Comparison of ENCODE assay signal across 8 cellular contexts in genomic region chr5:97094579-97095317, GRCh38. TPM values are rescaled to one million over a fixed set of nuclear protein-coding genes. Genes with fewer than 3 reads are reported as not detected.
DNase-seq lines count a peak whose midpoint lies in the region; ATAC-seq, FAIRE-seq and TF ChIP-seq lines count a peak whose summit lies in the region.

No MANE protein-coding gene starts in this region.

- ATAC-seq in GM18870 (IDR thresholded peaks at IDR 0.05; ENCODE audit: unreplicated experiment) (peak; percentile 99), GM21529 (IDR thresholded peaks at IDR 0.05; ENCODE audit: unreplicated experiment) (peak; percentile 99), HG03442 (IDR thresholded peaks at IDR 0.05; ENCODE audit: unreplicated experiment) (peak; percentile 99)

- H3K56ac ChIP-seq in H1 (replicated peaks; ENCODE audit: insufficient read length, low read depth, low read length): no peak overlapping the region

- H2BK120ac ChIP-seq in H1 (replicated peaks; ENCODE audit: low read depth, low read length): no peak overlapping the region

- H3K4me1 ChIP-seq in H1 (replicated peaks in 1 of 4; ENCODE audit: control insufficient read depth in 3 of 4, insufficient read depth in 4 of 4, low read length in 3 of 4): peaks cover 0 to 5% (median 2%) of the 10 kb centered on the region in 4 experiments; a peak in 3 of 7 replicates
- peaks cover 0 to 10% of the 10 kb centered on the region in 2 donors for H3K4me1 ChIP-seq in right atrium auricular region

- H2BK12ac ChIP-seq in H1 (ENCODE audit: low read depth, low read length): peak overlapping the region; percentile 35; the same call in 1 of the 2 replicates

- H3K14ac ChIP-seq in H1 (ENCODE audit: insufficient read length): no peak overlapping the region

- CTCF ChIA-PET in H1 (lab: Charles Lee; ENCODE audit: partially characterized antibody): interaction anchor here (0.6 to 1.8 kb wide), 7 partner anchors 11 to 97 kb away, joined by 3 to 6 read pairs (median 4); no protein-coding TSS in a partner anchor

- H4K91ac ChIP-seq in H1 (replicated peaks; ENCODE audit: insufficient read length, low read length): no peak overlapping the region

- H3K79me2 ChIP-seq in H1 (ENCODE audit: control insufficient read depth in 1 of 2, insufficient read depth in 2 of 2, low read length in 2 of 2): no peaks in the 10 kb centered on the region

- H3K9me3 ChIP-seq in H1 (ENCODE audit: insufficient read depth in 2 of 2, low read depth in 1 of 2, low read length in 1 of 2) (no peaks in the 10 kb centered on the region), right atrium auricular region (no peaks in the 10 kb centered on the region)

- H3K27me3 ChIP-seq in H1 (replicated peaks in 1 of 4; ENCODE audit: control insufficient read depth in 3 of 4, extremely low read depth in 1 of 4, insufficient read depth in 3 of 4, low read length in 3 of 4) (no peaks in the 10 kb centered on the region), right atrium auricular region (no peaks in the 10 kb centered on the region)

- no peak overlapping the region for H2AK5ac ChIP-seq in H1 (ENCODE audit: low read depth, low read length)

- TF ChIP-seq CTCF in H1 (IDR thresholded peaks at IDR 0.05; ENCODE audit: control extremely low read depth in 1 of 3, insufficient read depth in 1 of 3, low read depth in 1 of 3, low read length in 3 of 3): no peak
- no peak for TF ChIP-seq CTCF in right atrium auricular region (IDR thresholded peaks at IDR 0.05)

- H3K18ac ChIP-seq in H1 (ENCODE audit: extremely low read depth, low read length): no peak overlapping the region

- 92% methylated on average over 8 of the region's 8 CpGs; no CpG with 5 or more reads in 1 of the 2 experiments for WGBS in H1 (ENCODE audit: extremely low coverage in 1 of 2, insufficient coverage in 1 of 2, insufficient read length in 1 of 2, insufficient replicate concordance in 2 of 2, low coverage in 1 of 2, low lambda C conversion rate in 2 of 2, missing lambda C conversion rate in 1 of 2), 2 experiments

- no peaks in the 10 kb centered on the region for H3K79me1 ChIP-seq in H1 (ENCODE audit: low read depth, low read length)

- no peak overlapping the region for H3K4me2 ChIP-seq in H1 (ENCODE audit: insufficient read depth in 1 of 2, low read depth in 2 of 2, low read length in 2 of 2)

- no peaks in the 10 kb centered on the region for H4K20me1 ChIP-seq in H1 (replicated peaks in 1 of 2; ENCODE audit: control insufficient read depth in 1 of 2, insufficient read depth in 2 of 2, low read length in 2 of 2)

- no peak overlapping the region for H2AFZ ChIP-seq in H1 (ENCODE audit: low read length)

- H3K4me3 ChIP-seq in H1 (ENCODE audit: extremely low read depth in 1 of 4, insufficient read depth in 2 of 4, low read depth in 3 of 4, low read length in 4 of 4) (no peak overlapping the region), right atrium auricular region (no peak overlapping the region)

- no peaks in the 10 kb centered on the region for H3K23me2 ChIP-seq in H1 (ENCODE audit: low read depth, low read length)

- H3K9ac ChIP-seq in H1 (replicated peaks in 1 of 4; ENCODE audit: extremely low read depth in 1 of 4, low read depth in 3 of 4, low read length in 3 of 4): no peak overlapping the region

- H3K4ac ChIP-seq in H1 (replicated peaks; ENCODE audit: insufficient read length, low read depth, low read length): no peak overlapping the region

- POLR2A ChIA-PET in H1 (lab: Charles Lee; ENCODE audit: partially characterized antibody): no interaction called here

- no peak for TF ChIP-seq RAD21 in H1 (IDR thresholded peaks at IDR 0.05 in 1 of 2, conservative IDR thresholded peaks at IDR 0.05 in 1 of 2; ENCODE audit: low read depth in 2 of 2, low read length in 2 of 2)

- DNase-seq in H1 (ENCODE audit: low read depth in 1 of 2, low spot score in 2 of 2) (no peak), right atrium auricular region (ENCODE audit: low spot score) (no peak)
- DNase-seq in activated effector memory CD4-positive, alpha-beta T cell treated with anti-CD3 and anti-CD28 coated beads, Interleukin-2, amount 50 U/mL, for 16 hours: no peak
- DNase-seq in effector CD8-positive, alpha-beta T cell (lab: John Stamatoyannopoulos, UW): no peak
- DNase-seq in activated CD8-positive, alpha-beta memory T cell treated with anti-CD3 and anti-CD28 coated beads, Interleukin-2, amount 50 U/mL, for 4 hours: no peak

- no peak overlapping the region for H2BK5ac ChIP-seq in H1 (ENCODE audit: low read depth, low read length)

- H3K36me3 ChIP-seq in H1 (ENCODE audit: control insufficient read depth in 2 of 4, insufficient read depth in 4 of 4, low read length in 3 of 4) (no peaks in the 10 kb centered on the region), right atrium auricular region (no peaks in the 10 kb centered on the region)

- no peak for TF ChIP-seq POLR2A in H1 (IDR thresholded peaks at IDR 0.05; ENCODE audit: control extremely low read depth in 1 of 2, low read depth in 2 of 2, low read length in 2 of 2)

- peak overlapping the region; percentile 8; the same call in 1 of the 2 replicates for H2BK15ac ChIP-seq in H1 (ENCODE audit: low read length)

- no peak overlapping the region for H2BK20ac ChIP-seq in H1 (ENCODE audit: low read length)

- TF ChIP-seq EP300 in H1 (IDR thresholded peaks at IDR 0.05; ENCODE audit: borderline replicate concordance in 1 of 2, low read depth in 2 of 2, low read length in 2 of 2): no peak

- H4K5ac ChIP-seq in H1 (ENCODE audit: insufficient read length, low read depth, low read length): no peak overlapping the region

- no peak overlapping the region for H3K23ac ChIP-seq in H1 (ENCODE audit: insufficient read length)

- no peak overlapping the region for H4K8ac ChIP-seq in H1 (ENCODE audit: extremely low read depth, insufficient read depth, low read length)

- H3K27ac ChIP-seq in H1 (ENCODE audit: low read depth, low read length) (no peak overlapping the region), right atrium auricular region (no peak overlapping the region)

- FAIRE-seq in H1 (lab: Jason Lieb, UNC): no peak

TF ChIP-seq in H1, 55 proteins besides CTCF, POLR2A, EP300 and RAD21:
- TF ChIP-seq BCL11A (IDR thresholded peaks at IDR 0.05; ENCODE audit: low read depth in 2 of 2, low read length in 2 of 2) (no peak), SP1 (IDR thresholded peaks at IDR 0.05; ENCODE audit: low read depth, low read length) (no peak), SIX5 (IDR thresholded peaks at IDR 0.05; ENCODE audit: low read depth, low read length) (no peak), MAFK (IDR thresholded peaks at IDR 0.05; ENCODE audit: low read depth, low read length) (no peak), KDM1A (IDR thresholded peaks at IDR 0.05; ENCODE audit: borderline replicate concordance, low read length) (no peak), NRF1 (IDR thresholded peaks at IDR 0.05; ENCODE audit: low read depth, low read length) (no peak)
TF ChIP-seq in H1: peak in this region for 0.

RNA-seq across cellular contexts. Expression of gene LIX1, which starts 47.7 kb away (rescaled TPM):
- total RNA-seq in H1 (2021; fragmentation: NEBNext Ultra II Directional; extraction: Animal tissue kit (Norgen Biotek cat#: 25700)): 0.26 and 0.33 TPM in 2 replicates
- 0.39 and 0.45 TPM in 2 replicates for polyA plus RNA-seq in H1 (2011; rRNA removed)
- polyA plus RNA-seq in H1 (2011; cell fraction: cytosol; rRNA removed): 0.66 TPM
- 0.37 TPM for polyA plus RNA-seq in H1 (2011; cell fraction: nucleus; rRNA removed)
- 0.39 to 1.1 TPM (median 0.57 TPM) in 4 replicates for polyA plus RNA-seq in H1 (2012, experiment 1 of 2)
- polyA plus RNA-seq in H1 (2012, experiment 2 of 2): 0.21 TPM
- 0.10 TPM for polyA plus RNA-seq in H1 (2013, experiment 1 of 2)
- polyA plus RNA-seq in H1 (2013, experiment 2 of 2): 0.09 TPM
- 1.3 and 1.4 TPM in 2 replicates for polyA minus RNA-seq in H1 (2011; rRNA and poly(A)+ RNA removed)
- polyA minus RNA-seq in H1 (2011; cell fraction: cytosol; rRNA and poly(A)+ RNA removed): 0.73 TPM
- polyA minus RNA-seq in H1 (2011; cell fraction: nucleus; rRNA and poly(A)+ RNA removed): 0.50 TPM
- total RNA-seq in right atrium auricular region: not detected
